Comparison of ENCODE assay signal across 14 cellular contexts in the genomic region with DNA sequence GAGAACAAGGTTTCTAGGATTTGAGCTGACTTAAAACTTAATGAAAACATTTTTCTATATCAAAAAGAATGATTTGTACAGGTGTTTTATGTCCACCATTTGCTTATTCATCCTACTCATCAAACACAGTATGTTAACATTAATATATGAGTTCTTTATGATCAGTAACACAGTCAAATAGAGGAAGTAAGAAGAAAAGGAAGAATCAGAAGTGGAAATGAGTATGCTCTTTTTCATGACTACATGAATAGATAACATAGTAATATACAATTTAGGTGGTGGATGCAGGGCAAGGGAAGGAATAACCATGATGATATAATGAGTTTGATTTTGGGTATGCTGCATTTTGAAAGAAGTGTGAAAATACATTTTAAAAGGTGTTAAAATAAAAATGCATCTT. TPM values are rescaled to one million over a fixed set of nuclear protein-coding genes. Genes with fewer than 3 reads are reported as not detected.
DNase-seq lines count a peak whose midpoint lies in the region; ATAC-seq, FAIRE-seq and TF ChIP-seq lines count a peak whose summit lies in the region.
"Had no signal": no experiment of that assay in that cellular context is flagged by ENCODE, and none has a peak within 500 bp of the region (broad histone marks: within the 10 kb centered on the region; RNA-seq: fewer than 3 reads in every experiment).

No MANE protein-coding gene starts in this region.

- H3K27ac ChIP-seq in CD4-positive, alpha-beta memory T cell (ENCODE audit: low read depth, low read length) = no peak overlapping the region
- H3K27ac ChIP-seq: foreskin keratinocyte had no signal

- POLR2A ChIA-PET in CD4-positive, alpha-beta memory T cell (lab: Charles Lee; ENCODE audit: partially characterized antibody) = no interaction called here

- peaks cover 12% of the 10 kb centered on the region for H3K9me3 Mint-ChIP-seq in nephron progenitor cell
- no peaks in the 10 kb centered on the region for H3K9me3 Mint-ChIP-seq in CD4-positive, alpha-beta memory T cell

- no peak overlapping the region for H3K4me3 Mint-ChIP-seq in nephron progenitor cell
- no peak overlapping the region for H3K4me3 Mint-ChIP-seq in CD4-positive, alpha-beta memory T cell
- H3K4me3 Mint-ChIP-seq: activated naive CD4-positive, alpha-beta T cell treated with anti-CD3 and anti-CD28 coated beads, Interleukin-2, amount 10 ng/mL, durations not matched to agents 7 days and 5 days had no signal

- no peaks in the 10 kb centered on the region for H3K9me3 ChIP-seq in CD4-positive, alpha-beta memory T cell (ENCODE audit: control insufficient read depth in 1 of 2, low read length in 2 of 2)
- H3K9me3 ChIP-seq: BE2C had no signal

- H3K4me3 ChIP-seq in CD4-positive, alpha-beta memory T cell (ENCODE audit: low read length in 2 of 2) = no peak overlapping the region

- H3K27me3 ChIP-seq in CD4-positive, alpha-beta memory T cell (ENCODE audit: insufficient read depth, low read length) = no peaks in the 10 kb centered on the region
- H3K27me3 ChIP-seq: BE2C, foreskin keratinocyte had no signal

- no peak for TF ChIP-seq CTCF in nephron progenitor cell (IDR thresholded peaks at IDR 0.05)

- ATAC-seq in GM19328 (IDR thresholded peaks at IDR 0.05; ENCODE audit: unreplicated experiment) = peak; percentile 47
- ATAC-seq in HG02885 (IDR thresholded peaks at IDR 0.05; ENCODE audit: poor library complexity, unreplicated experiment) = peak; percentile 65
- ATAC-seq in esophagus mucosa = no peak
- ATAC-seq: foreskin keratinocyte had no signal

- peaks cover 14% of the 10 kb centered on the region for H3K36me3 ChIP-seq in CD4-positive, alpha-beta memory T cell (ENCODE audit: insufficient read depth, low read length)

- peaks cover 16% of the 10 kb centered on the region for H3K4me1 ChIP-seq in CD4-positive, alpha-beta memory T cell (ENCODE audit: insufficient read depth, low read length)

- CTCF ChIA-PET in CD4-positive, alpha-beta memory T cell (lab: Charles Lee; ENCODE audit: partially characterized antibody) = no interaction called here

- peaks cover 56% of the 10 kb centered on the region for H3K36me3 Mint-ChIP-seq in nephron progenitor cell (ENCODE audit: low read depth)
- peaks cover 39 to 53% of the 10 kb centered on the region in 2 donors for H3K36me3 Mint-ChIP-seq in CD4-positive, alpha-beta memory T cell

- H3K27ac Mint-ChIP-seq in nephron progenitor cell = no peak overlapping the region
- no peak overlapping the region for H3K27ac Mint-ChIP-seq in CD4-positive, alpha-beta memory T cell
- H3K27ac Mint-ChIP-seq: activated naive CD4-positive, alpha-beta T cell treated with anti-CD3 and anti-CD28 coated beads, Interleukin-2, amount 10 ng/mL, durations not matched to agents 7 days and 5 days had no signal

- peak; percentile 37 for FAIRE-seq in G401.6 (lab: Jason Lieb, UNC)
- FAIRE-seq: kidney had no signal

- no peaks in the 10 kb centered on the region for H3K27me3 Mint-ChIP-seq in nephron progenitor cell (ENCODE audit: low read depth, poor library complexity)
- H3K27me3 Mint-ChIP-seq in CD4-positive, alpha-beta memory T cell = no peaks in the 10 kb centered on the region
- H3K27me3 Mint-ChIP-seq: activated naive CD4-positive, alpha-beta T cell treated with anti-CD3 and anti-CD28 coated beads, Interleukin-2, amount 10 ng/mL, durations not matched to agents 7 days and 5 days had no signal

- intact Hi-C loops in CD4-positive, alpha-beta memory T cell (cut with micrococcal nuclease) = no loop called here

- DNase-seq in MV-4-11 (lab: John Stamatoyannopoulos, UW) (peak; percentile 17), nephron progenitor cell (no peak), RKO (ENCODE audit: low spot score) (no peak)
- DNase-seq in CD4-positive, alpha-beta memory T cell = no peak
- DNase-seq: activated CD4-positive, alpha-beta T cell treated with anti-CD3 and anti-CD28 coated beads for 48 hours; activated naive CD4-positive, alpha-beta T cell treated with anti-CD3 and anti-CD28 coated beads, Interleukin-2, amount 10 ng/mL, durations not matched to agents 7 days and 5 days; BE2C; foreskin keratinocyte; kidney; Right ventricle myocardium superior had no signal

- H3K4me1 Mint-ChIP-seq in nephron progenitor cell = no peaks in the 10 kb centered on the region
- peaks cover 28 to 48% (median 37%) of the 10 kb centered on the region in 4 donors for H3K4me1 Mint-ChIP-seq in CD4-positive, alpha-beta memory T cell

RNA-seq across cellular contexts. Expression of a gene that starts 16.5 kb away (rescaled TPM):
- total RNA-seq in CD4-positive, alpha-beta memory T cell = 10 to 100 TPM; 60.7 to 61.8 TPM
- 1 to 10 TPM; 8.5 to 9.0 TPM for polyA plus RNA-seq in CD4-positive, alpha-beta memory T cell
- total RNA-seq in esophagus mucosa = 5.7 TPM

RNA-seq across cellular contexts. Expression of a gene that starts 28.9 kb away (rescaled TPM):
- total RNA-seq in CD4-positive, alpha-beta memory T cell = 10 to 100 TPM; 13.4 to 13.9 TPM
- 1 to 10 TPM; 5.7 to 5.9 TPM for polyA plus RNA-seq in CD4-positive, alpha-beta memory T cell
- 10.0 TPM for total RNA-seq in esophagus mucosa
